ENCODE assay signal across 1 cellular context in the genomic region with DNA sequence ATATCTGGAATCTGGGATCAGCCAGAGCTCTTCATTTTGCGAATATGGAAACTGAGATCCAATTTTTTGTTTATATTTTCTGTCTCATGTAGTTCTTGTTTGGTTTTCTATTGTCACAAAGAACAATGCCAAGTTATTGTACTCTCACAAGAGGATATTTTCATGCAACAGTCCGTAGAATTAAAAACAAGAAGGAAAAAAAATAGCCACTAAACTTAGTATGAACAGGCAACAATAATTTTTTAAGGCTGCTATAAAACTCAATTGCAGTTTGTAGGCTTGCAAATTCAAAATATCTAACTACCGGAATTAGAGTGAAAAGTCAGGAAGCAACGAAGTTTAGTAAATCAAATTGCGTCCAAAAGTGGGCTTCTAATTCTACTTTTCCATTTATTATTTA.
TF ChIP-seq lines count a peak whose summit lies in the region.

No MANE protein-coding gene starts in this region.

TF ChIP-seq in SK-N-SH, 30 proteins besides CTCF, POLR2A, EP300 and RAD21 (continued from another document):
- TF ChIP-seq, protein P1, sequence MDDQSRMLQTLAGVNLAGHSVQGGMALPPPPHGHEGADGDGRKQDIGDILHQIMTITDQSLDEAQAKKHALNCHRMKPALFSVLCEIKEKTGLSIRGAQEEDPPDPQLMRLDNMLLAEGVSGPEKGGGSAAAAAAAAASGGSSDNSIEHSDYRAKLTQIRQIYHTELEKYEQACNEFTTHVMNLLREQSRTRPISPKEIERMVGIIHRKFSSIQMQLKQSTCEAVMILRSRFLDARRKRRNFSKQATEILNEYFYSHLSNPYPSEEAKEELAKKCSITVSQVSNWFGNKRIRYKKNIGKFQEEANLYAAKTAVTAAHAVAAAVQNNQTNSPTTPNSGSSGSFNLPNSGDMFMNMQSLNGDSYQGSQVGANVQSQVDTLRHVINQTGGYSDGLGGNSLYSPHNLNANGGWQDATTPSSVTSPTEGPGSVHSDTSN (IDR thresholded peaks at IDR 0.05): no peak
- no peak for TF ChIP-seq REST (IDR thresholded peaks at IDR 0.05; ENCODE audit: low read depth, low read length)
